Comparison of ENCODE assay signal across 15 cellular contexts in the genomic region with DNA sequence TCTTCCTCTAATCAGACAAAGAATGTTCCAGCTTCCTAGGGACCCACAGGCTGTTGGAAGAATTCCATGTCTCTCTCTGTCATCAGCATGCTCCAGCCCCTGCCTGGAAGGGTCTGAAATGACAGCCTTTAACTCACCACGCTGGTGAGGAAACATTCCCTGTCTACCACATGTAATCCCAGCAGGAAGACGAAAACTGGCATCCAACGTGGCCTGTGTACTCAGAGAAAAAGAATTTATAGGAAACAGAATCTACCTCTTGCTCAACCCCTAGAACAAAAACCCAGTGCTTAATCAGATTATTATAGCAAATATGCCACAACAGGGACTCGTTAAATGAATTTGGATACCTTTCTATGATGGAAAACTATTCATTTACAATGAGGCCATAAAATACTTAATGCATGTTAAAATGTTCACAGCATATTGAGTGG.
A peak's percentile ranks its signal among the peaks of the same experiment; 100 is the strongest.
DNase-seq lines count a peak whose midpoint lies in the region; ATAC-seq and TF ChIP-seq lines count a peak whose summit lies in the region.
"Had no signal": no experiment of that assay in that cellular context is flagged by ENCODE, and none has a peak within 500 bp of the region (broad histone marks: within the 10 kb centered on the region; RNA-seq: fewer than 3 reads in every experiment).

No MANE protein-coding gene starts in this region.

- H3K27ac Mint-ChIP-seq in CD4-positive, alpha-beta T cell: no peak overlapping the region
- H3K27ac Mint-ChIP-seq: activated CD4-positive, alpha-beta memory T cell treated with anti-CD3 and anti-CD28 coated beads for 36 hours; activated naive CD4-positive, alpha-beta T cell treated with anti-CD3 and anti-CD28 coated beads, Interleukin-2, amount 10 ng/mL, durations not matched to agents 7 days and 5 days; CD8-positive, alpha-beta memory T cell had no signal

- DNase-seq in AG10803 (ENCODE audit: low read depth): peak; percentile 97
- DNase-seq in M059J (ENCODE audit: low read depth): peak; percentile 99
- peak; percentile 81 for DNase-seq in choroid plexus epithelial cell (ENCODE audit: low read depth)
- peak; percentile 60 for DNase-seq in myocyte (ENCODE audit: low read depth)
- no peak for DNase-seq in CD4-positive, alpha-beta T cell
- DNase-seq in GM20000 (ENCODE audit: low spot score): no peak
- DNase-seq in left ventricle myocardium inferior: no peak
- DNase-seq: activated CD4-positive, alpha-beta memory T cell treated with anti-CD3 and anti-CD28 coated beads for 36 hours; activated naive CD4-positive, alpha-beta T cell treated with anti-CD3 and anti-CD28 coated beads, Interleukin-2, amount 10 ng/mL, durations not matched to agents 7 days and 5 days; CD8-positive, alpha-beta memory T cell; effector CD4-positive, alpha-beta T cell; NCI-H1694; NK-92 treated with Interleukin-12 subunit alpha and Interleukin-12 subunit beta, amount 100 ng/mL, for 24 hours had no signal

- H3K4me3 Mint-ChIP-seq in CD4-positive, alpha-beta T cell: no peak overlapping the region
- H3K4me3 Mint-ChIP-seq: activated CD4-positive, alpha-beta memory T cell treated with anti-CD3 and anti-CD28 coated beads for 36 hours; activated naive CD4-positive, alpha-beta T cell treated with anti-CD3 and anti-CD28 coated beads, Interleukin-2, amount 10 ng/mL, durations not matched to agents 7 days and 5 days; CD8-positive, alpha-beta memory T cell had no signal

- TF ChIP-seq CTCF in AG10803 (conservative IDR thresholded peaks at IDR 0.05; ENCODE audit: low read length) (no peak; the same call in 1 of the 2 replicates), choroid plexus epithelial cell (conservative IDR thresholded peaks at IDR 0.05; ENCODE audit: low read depth, low read length) (no peak), GM20000 (IDR thresholded peaks at IDR 0.05; ENCODE audit: extremely low read depth, missing control alignments) (no peak), left ventricle myocardium inferior (IDR thresholded peaks at IDR 0.05; ENCODE audit: borderline replicate concordance) (no peak)
- no peak for TF ChIP-seq CTCF in CD4-positive, alpha-beta T cell (IDR thresholded peaks at IDR 0.05)

- peaks cover 36% of the 10 kb centered on the region for H3K27me3 Mint-ChIP-seq in CD4-positive, alpha-beta T cell

- H3K36me3 ChIP-seq in left ventricle myocardium inferior: no peaks in the 10 kb centered on the region

- H3K4me3 ChIP-seq in AG10803 (ENCODE audit: low read length) (no peak overlapping the region), choroid plexus epithelial cell (ENCODE audit: low read depth, low read length) (no peak overlapping the region), left ventricle myocardium inferior (no peak overlapping the region)

- POLR2A ChIA-PET in CD4-positive, alpha-beta T cell (lab: Charles Lee): no interaction called here

- H3K27ac ChIP-seq in CD4-positive, alpha-beta T cell (ENCODE audit: low read depth, low read length): no peak overlapping the region
- no peak overlapping the region for H3K27ac ChIP-seq in left ventricle myocardium inferior (replicated peaks)

- no peaks in the 10 kb centered on the region for H3K4me1 Mint-ChIP-seq in CD4-positive, alpha-beta T cell (ENCODE audit: low read depth)
- H3K4me1 Mint-ChIP-seq: activated naive CD4-positive, alpha-beta T cell treated with anti-CD3 and anti-CD28 coated beads, Interleukin-2, amount 10 ng/mL, durations not matched to agents 7 days and 5 days; CD8-positive, alpha-beta memory T cell had no signal

- H3K36me3 Mint-ChIP-seq in CD4-positive, alpha-beta T cell (ENCODE audit: low read depth): no peaks in the 10 kb centered on the region
- H3K36me3 Mint-ChIP-seq: activated CD4-positive, alpha-beta memory T cell treated with anti-CD3 and anti-CD28 coated beads for 36 hours; activated naive CD4-positive, alpha-beta T cell treated with anti-CD3 and anti-CD28 coated beads, Interleukin-2, amount 10 ng/mL, durations not matched to agents 7 days and 5 days; CD8-positive, alpha-beta memory T cell had no signal

- CTCF ChIA-PET in CD4-positive, alpha-beta T cell (lab: Charles Lee): no interaction called here

- no peaks in the 10 kb centered on the region for H3K9me3 Mint-ChIP-seq in CD4-positive, alpha-beta T cell
- H3K9me3 Mint-ChIP-seq: activated CD4-positive, alpha-beta memory T cell treated with anti-CD3 and anti-CD28 coated beads for 36 hours; activated naive CD4-positive, alpha-beta T cell treated with anti-CD3 and anti-CD28 coated beads, Interleukin-2, amount 10 ng/mL, durations not matched to agents 7 days and 5 days had no signal

- no peaks in the 10 kb centered on the region for H3K4me1 ChIP-seq in left ventricle myocardium inferior

- intact Hi-C loops in CD4-positive, alpha-beta T cell (cut with DNase I, micrococcal nuclease): no loop called here
- intact Hi-C loops in left ventricle myocardium inferior (cut with micrococcal nuclease): no loop called here

- no peaks in the 10 kb centered on the region for H3K9me3 ChIP-seq in CD4-positive, alpha-beta T cell (ENCODE audit: control insufficient read depth, low read length)
- H3K9me3 ChIP-seq in left ventricle myocardium inferior (replicated peaks): no peaks in the 10 kb centered on the region

- ATAC-seq in CD4-positive, alpha-beta T cell (ENCODE audit: poor library complexity): no peak
- no peak for ATAC-seq in GM21526 (IDR thresholded peaks at IDR 0.05; ENCODE audit: low FRiP score, unreplicated experiment)
- ATAC-seq: sciatic nerve had no signal

- H3K27me3 ChIP-seq in CD4-positive, alpha-beta T cell (ENCODE audit: control insufficient read depth, insufficient read depth, low read length): peaks cover 4% of the 10 kb centered on the region
- peaks cover 94% of the 10 kb centered on the region for H3K27me3 ChIP-seq in left ventricle myocardium inferior (ENCODE audit: low read depth)

Comparison
In these comparisons a context has a peak if more than half of its experiments do, and no peak if none do; other contexts are left out.
1. DNase-seq: peak in AG10803 (single experiment), M059J (single experiment), choroid plexus epithelial cell (single experiment) and myocyte (single experiment); none in CD4-positive, alpha-beta T cell (0 of 10), GM20000 (single experiment) and left ventricle myocardium inferior (single experiment).